In genomic region chr17:57999496-58000017, GRCh38 we compare ENCODE assay signal across 8 cellular contexts. TPM values are rescaled to one million over a fixed set of nuclear protein-coding genes. Genes with fewer than 3 reads are reported as not detected.
A peak's percentile ranks its signal among the peaks of the same experiment; 100 is the strongest.
DNase-seq lines count a peak whose midpoint lies in the region; ATAC-seq and TF ChIP-seq lines count a peak whose summit lies in the region.

No MANE protein-coding gene starts in this region.

- peaks cover 55% of the 10 kb centered on the region for H3K4me1 Mint-ChIP-seq in activated T-helper 2 cell treated with anti-CD3 and anti-CD28 coated beads, Interferon-gamma antibody, Interleukin-2, Interleukin-4, amounts not matched to agents 10 μg/mL and 5 μg/mL and 100 μg/mL, durations not matched to agents 14 hours and 24 hours and 36 hours (ENCODE audit: low read depth)

- peak overlapping the region; percentile 7 for H3K4me3 Mint-ChIP-seq in activated T-helper 2 cell treated with anti-CD3 and anti-CD28 coated beads, Interferon-gamma antibody, Interleukin-2, Interleukin-4, amounts not matched to agents 10 μg/mL and 5 μg/mL and 100 μg/mL, durations not matched to agents 14 hours and 24 hours and 36 hours (ENCODE audit: low read depth)

- H3K36me3 Mint-ChIP-seq in activated T-helper 2 cell treated with anti-CD3 and anti-CD28 coated beads, Interferon-gamma antibody, Interleukin-2, Interleukin-4, amounts not matched to agents 10 μg/mL and 5 μg/mL and 100 μg/mL, durations not matched to agents 14 hours and 24 hours and 36 hours (ENCODE audit: low read depth) = peaks cover 89% of the 10 kb centered on the region

- TF ChIP-seq EP300 in sigmoid colon (IDR thresholded peaks at IDR 0.05) = no peak

- intact Hi-C loops in activated T-helper 2 cell treated with anti-CD3 and anti-CD28 coated beads, Interferon-gamma antibody, Interleukin-2, Interleukin-4, amounts not matched to agents 10 μg/mL and 5 μg/mL and 100 μg/mL, durations not matched to agents 14 hours and 24 hours and 36 hours (cut with micrococcal nuclease) = loop anchor here (5.0 to 10.0 kb wide), 4 partner anchors 55 to 335 kb away; no protein-coding TSS in a partner anchor
- intact Hi-C loops in heart left ventricle (cut with DNase I) = loop anchor here in 9 of 10 donors (1.0 to 10.0 kb wide), 8 partner anchors 113 to 875 kb away; no protein-coding TSS in a partner anchor
- intact Hi-C loops in sigmoid colon (cut with DNase I) = loop anchor here (10.0 kb wide), 1 partner anchor 335 kb away; no protein-coding TSS in a partner anchor

- no peaks in the 10 kb centered on the region for H3K27me3 Mint-ChIP-seq in activated T-helper 2 cell treated with anti-CD3 and anti-CD28 coated beads, Interferon-gamma antibody, Interleukin-2, Interleukin-4, amounts not matched to agents 10 μg/mL and 5 μg/mL and 100 μg/mL, durations not matched to agents 14 hours and 24 hours and 36 hours (ENCODE audit: low read depth)

- H3K4me3 ChIP-seq in heart left ventricle = no peak overlapping the region
- no peak overlapping the region for H3K4me3 ChIP-seq in sigmoid colon

- WGBS in heart left ventricle, 4 donors = 44 to 64% (median 49%) methylated on average over 1 of the region's 1 CpG
- 42 to 64% methylated on average over 1 of the region's 1 CpG for WGBS in sigmoid colon, 2 donors

- ATAC-seq in HG02678 (IDR thresholded peaks at IDR 0.05; ENCODE audit: unreplicated experiment) (peak; percentile 67), heart left ventricle (peak; percentile 52 to 78 (median 72))

- H3K27me3 ChIP-seq in heart left ventricle (no peaks in the 10 kb centered on the region), sigmoid colon (no peaks in the 10 kb centered on the region)

- H3K4me1 ChIP-seq in heart left ventricle = peaks cover 2 to 52% (median 31%) of the 10 kb centered on the region in 12 donors
- peaks cover 0 to 56% (median 33%) of the 10 kb centered on the region in 4 donors for H3K4me1 ChIP-seq in sigmoid colon

- TF ChIP-seq CTCF in heart left ventricle (IDR thresholded peaks at IDR 0.05) = peak; percentile 77 to 92 (median 86)
- peak; percentile 53 to 79 (median 70) for TF ChIP-seq CTCF in sigmoid colon (IDR thresholded peaks at IDR 0.05)

- DNase-seq in DMS79 treated with DMSO at 0.1 percent for 48 hours (lab: John Stamatoyannopoulos, UW) (peak; percentile 55), NCI-H345 (lab: John Stamatoyannopoulos, UW) (peak; percentile 80), heart left ventricle (no peak), sigmoid colon (no peak)
- DNase-seq in activated T-helper 2 cell treated with anti-CD3 and anti-CD28 coated beads, Interferon-gamma antibody, Interleukin-2, Interleukin-4, amounts not matched to agents 10 μg/mL and 5 μg/mL and 100 μg/mL, durations not matched to agents 14 hours and 24 hours and 36 hours (ENCODE audit: low spot score) = no peak
- DNase-seq in stimulated activated CD4-positive, alpha-beta T cell treated with anti-CD3 and anti-CD28 coated beads, Interleukin-15, amount 100 ng/mL, for 24 hours = no peak
- DNase-seq in stimulated activated CD4-positive, alpha-beta T cell treated with anti-CD3 and anti-CD28 coated beads, Interleukin-2, amount 100 ng/mL, for 24 hours = no peak

- no peaks in the 10 kb centered on the region for H3K9me3 Mint-ChIP-seq in activated T-helper 2 cell treated with anti-CD3 and anti-CD28 coated beads, Interferon-gamma antibody, Interleukin-2, Interleukin-4, amounts not matched to agents 10 μg/mL and 5 μg/mL and 100 μg/mL, durations not matched to agents 14 hours and 24 hours and 36 hours

- H3K27ac ChIP-seq in heart left ventricle (peak overlapping the region in 1 of 12 donors; percentile 16), sigmoid colon (peak overlapping the region in 2 of 4 donors; percentile 20 to 52)

- TF ChIP-seq POLR2A in heart left ventricle (IDR thresholded peaks at IDR 0.05) (no peak), sigmoid colon (IDR thresholded peaks at IDR 0.05) (no peak)

- H3K27ac Mint-ChIP-seq in activated T-helper 2 cell treated with anti-CD3 and anti-CD28 coated beads, Interferon-gamma antibody, Interleukin-2, Interleukin-4, amounts not matched to agents 10 μg/mL and 5 μg/mL and 100 μg/mL, durations not matched to agents 14 hours and 24 hours and 36 hours = peak overlapping the region; percentile 28

- H3K36me3 ChIP-seq in heart left ventricle (peaks cover 0 to 83% (median 75%) of the 10 kb centered on the region in 9 donors), sigmoid colon (peaks cover 17 to 63% (median 24%) of the 10 kb centered on the region in 4 donors)

- H3K9me3 ChIP-seq in heart left ventricle (no peaks in the 10 kb centered on the region), sigmoid colon (no peaks in the 10 kb centered on the region)

RNA-seq across cellular contexts. Expression of gene SRSF1, which starts 7.5 kb away (rescaled TPM):
- total RNA-seq in activated T-helper 2 cell treated with anti-CD3 and anti-CD28 coated beads, Interferon-gamma antibody, Interleukin-2, Interleukin-4, amounts not matched to agents 10 μg/mL and 5 μg/mL and 100 μg/mL, durations not matched to agents 14 hours and 24 hours and 36 hours = 448 and 450 TPM in 2 replicates
- total RNA-seq in heart left ventricle = 100 to 1,000 TPM in 4 of 9 donors, 10 to 100 TPM in 5; 80.8 to 114 (median 99.7) TPM
- 100 to 1,000 TPM in 1 of 2 donors, 10 to 100 TPM in 1; 48.2 to 129 TPM for polyA plus RNA-seq in heart left ventricle
- total RNA-seq in sigmoid colon = 100 to 1,000 TPM; 138 to 214 (median 151) TPM
- 100 to 1,000 TPM in 1 of 3 donors, 10 to 100 TPM in 2; 90.6 to 125 (median 93.7) TPM for polyA plus RNA-seq in sigmoid colon

RNA-seq across cellular contexts. Expression of gene VEZF1, which starts 11.5 kb away (rescaled TPM):
- total RNA-seq in activated T-helper 2 cell treated with anti-CD3 and anti-CD28 coated beads, Interferon-gamma antibody, Interleukin-2, Interleukin-4, amounts not matched to agents 10 μg/mL and 5 μg/mL and 100 μg/mL, durations not matched to agents 14 hours and 24 hours and 36 hours = 37.1 and 38.7 TPM in 2 replicates
- 10 to 100 TPM; 58.9 to 85.6 (median 62.6) TPM for total RNA-seq in heart left ventricle
- 10 to 100 TPM; 18.2 to 46.4 TPM for polyA plus RNA-seq in heart left ventricle
- 100 to 1,000 TPM in 3 of 4 donors, 10 to 100 TPM in 1; 99.8 to 120 (median 105) TPM for total RNA-seq in sigmoid colon
- 10 to 100 TPM; 17.8 to 24.8 (median 21.0) TPM for polyA plus RNA-seq in sigmoid colon

RNA-seq across cellular contexts. Expression of gene CUEDC1, which starts 44.3 kb away (rescaled TPM):
- total RNA-seq in activated T-helper 2 cell treated with anti-CD3 and anti-CD28 coated beads, Interferon-gamma antibody, Interleukin-2, Interleukin-4, amounts not matched to agents 10 μg/mL and 5 μg/mL and 100 μg/mL, durations not matched to agents 14 hours and 24 hours and 36 hours = 0.30 and 0.34 TPM in 2 replicates
- total RNA-seq in heart left ventricle = 10 to 100 TPM; 37.6 to 68.5 (median 42.8) TPM
- 10 to 100 TPM; 29.6 to 39.9 TPM for polyA plus RNA-seq in heart left ventricle
- total RNA-seq in sigmoid colon = 10 to 100 TPM; 29.5 to 64.0 (median 33.7) TPM
- 10 to 100 TPM in 2 of 3 donors, 1 to 10 TPM in 1; 3.0 to 20.0 (median 11.4) TPM for polyA plus RNA-seq in sigmoid colon

Comparison
In these comparisons a context has a peak if more than half of its experiments do, and no peak if none do; other contexts are left out.
1. DNase-seq: peak in DMS79 treated with DMSO at 0.1 percent for 48 hours (single experiment) and NCI-H345 (single experiment); none in activated T-helper 2 cell treated with anti-CD3 and anti-CD28 coated beads, Interferon-gamma antibody, Interleukin-2, Interleukin-4, amounts not matched to agents 10 μg/mL and 5 μg/mL and 100 μg/mL, durations not matched to agents 14 hours and 24 hours and 36 hours (single experiment), heart left ventricle (0 of 5), sigmoid colon (single experiment), stimulated activated CD4-positive, alpha-beta T cell treated with anti-CD3 and anti-CD28 coated beads, Interleukin-15, amount 100 ng/mL, for 24 hours (single experiment) and stimulated activated CD4-positive, alpha-beta T cell treated with anti-CD3 and anti-CD28 coated beads, Interleukin-2, amount 100 ng/mL, for 24 hours (0 of 2).
2. RNA of gene CUEDC1, which starts 44.3 kb away (total RNA-seq): 37.6 to 68.5 TPM in heart left ventricle and 29.5 to 64.0 TPM in sigmoid colon; 0.30 to 0.34 TPM in activated T-helper 2 cell treated with anti-CD3 and anti-CD28 coated beads, Interferon-gamma antibody, Interleukin-2, Interleukin-4, amounts not matched to agents 10 μg/mL and 5 μg/mL and 100 μg/mL, durations not matched to agents 14 hours and 24 hours and 36 hours; every median in the first group is over 10 times any median in the second.